ENCODE assay signal across 1 cellular context in genomic region chr6:79158856-79159516, GRCh38.
TF ChIP-seq lines count a peak whose summit lies in the region.

No MANE protein-coding gene starts in this region.

TF ChIP-seq in GM23338, 12 proteins besides CTCF, POLR2A, EP300 and RAD21 (continued from another document):
- no peak for TF ChIP-seq ZNF462 (CRISPR knock-in tag; IDR thresholded peaks at IDR 0.05)
- TF ChIP-seq ZNF331 (CRISPR knock-in tag; IDR thresholded peaks at IDR 0.05; ENCODE audit: low read depth), result no peak
- no peak for TF ChIP-seq NANOG (IDR thresholded peaks at IDR 0.05; ENCODE audit: borderline replicate concordance)
- TF ChIP-seq REST (IDR thresholded peaks at IDR 0.05; ENCODE audit: unreplicated experiment), result no peak
- no peak for TF ChIP-seq ETS1 (IDR thresholded peaks at IDR 0.05)
TF ChIP-seq in GM23338: peak in this region for 0.
